Comparison of ENCODE assay signal across 8 cellular contexts in genomic region chr1:7783178-7783711, GRCh38. TPM values are rescaled to one million over a fixed set of nuclear protein-coding genes. Genes with fewer than 3 reads are reported as not detected.
DNase-seq lines count a peak whose midpoint lies in the region; ATAC-seq, FAIRE-seq and TF ChIP-seq lines count a peak whose summit lies in the region.

No MANE protein-coding gene starts in this region.

- H3K27me3 Mint-ChIP-seq in activated naive CD8-positive, alpha-beta T cell treated with anti-CD3 and anti-CD28 coated beads, Interleukin-2, amount 10 ng/mL, durations not matched to agents 7 days and 5 days: no peaks in the 10 kb centered on the region

- no peak for ATAC-seq in activated naive CD8-positive, alpha-beta T cell treated with anti-CD3 and anti-CD28 coated beads, Interleukin-2, amount 10 ng/mL, durations not matched to agents 7 days and 5 days (ENCODE audit: low read depth)
- ATAC-seq in omental fat pad (ENCODE audit: low FRiP score) (peak; percentile 68), GM19467 (IDR thresholded peaks at IDR 0.05; ENCODE audit: unreplicated experiment) (no peak), HG02973 (IDR thresholded peaks at IDR 0.05; ENCODE audit: unreplicated experiment) (no peak)

- H3K36me3 Mint-ChIP-seq in activated naive CD8-positive, alpha-beta T cell treated with anti-CD3 and anti-CD28 coated beads, Interleukin-2, amount 10 ng/mL, durations not matched to agents 7 days and 5 days: peaks cover 2% of the 10 kb centered on the region

- peak; percentile 76 for FAIRE-seq in GM19239 (lab: Jason Lieb, UNC)

- H3K36me3 ChIP-seq in BJ (ENCODE audit: control insufficient read depth, insufficient read depth, low read length): peaks cover 2% of the 10 kb centered on the region

- no peak for DNase-seq in BJ (ENCODE audit: low read depth)
- DNase-seq in GM19239 (ENCODE audit: insufficient read length, low spot score): peak; percentile 36
- DNase-seq in NCI-H748 treated with DMSO at 0.1 percent for 48 hours (lab: John Stamatoyannopoulos, UW): peak; percentile 42
- DNase-seq in activated naive CD8-positive, alpha-beta T cell treated with anti-CD3 and anti-CD28 coated beads, Interleukin-2, amount 10 ng/mL, durations not matched to agents 7 days and 5 days: peak; percentile 48
- peak; percentile 87 for DNase-seq in cardiac septum (ENCODE audit: low spot score)
- no peak for DNase-seq in omental fat pad (ENCODE audit: low spot score)

- peak overlapping the region; percentile 51 for H3K4me3 ChIP-seq in BJ (ENCODE audit: low read depth, low read length)

- POLR2A ChIA-PET in BJ (lab: Charles Lee): no interaction called here
- POLR2A ChIA-PET in activated naive CD8-positive, alpha-beta T cell treated with anti-CD3 and anti-CD28 coated beads, Interleukin-2, amount 10 ng/mL, durations not matched to agents 7 days and 5 days (lab: Charles Lee): no interaction called here

- TF ChIP-seq CTCF in BJ (IDR thresholded peaks at IDR 0.05; ENCODE audit: insufficient read depth, low read depth, low read length) (no peak), omental fat pad (IDR thresholded peaks at IDR 0.05) (no peak)

- no peaks in the 10 kb centered on the region for H3K9me3 Mint-ChIP-seq in activated naive CD8-positive, alpha-beta T cell treated with anti-CD3 and anti-CD28 coated beads, Interleukin-2, amount 10 ng/mL, durations not matched to agents 7 days and 5 days

- CTCF ChIA-PET in BJ (lab: Yijun Ruan, JAX): no interaction called here

- no peak overlapping the region for H3K27ac Mint-ChIP-seq in activated naive CD8-positive, alpha-beta T cell treated with anti-CD3 and anti-CD28 coated beads, Interleukin-2, amount 10 ng/mL, durations not matched to agents 7 days and 5 days

- H3K4me3 Mint-ChIP-seq in activated naive CD8-positive, alpha-beta T cell treated with anti-CD3 and anti-CD28 coated beads, Interleukin-2, amount 10 ng/mL, durations not matched to agents 7 days and 5 days: peak overlapping the region; percentile 81

- H3K27me3 ChIP-seq in BJ (ENCODE audit: control insufficient read depth, insufficient read depth, low read length): no peaks in the 10 kb centered on the region

- intact Hi-C loops in cardiac septum (cut with DNase I): no loop called here

- H3K4me1 Mint-ChIP-seq in activated naive CD8-positive, alpha-beta T cell treated with anti-CD3 and anti-CD28 coated beads, Interleukin-2, amount 10 ng/mL, durations not matched to agents 7 days and 5 days: peaks cover 23% of the 10 kb centered on the region

RNA-seq across cellular contexts. Expression of gene PER3, which starts 0.8 kb away (rescaled TPM):
- polyA plus RNA-seq in BJ (2011; rRNA removed): 13.5 and 14.9 TPM in 2 replicates
- polyA minus RNA-seq in BJ (2011; rRNA and poly(A)+ RNA removed): 11.3 and 12.3 TPM in 2 replicates
- total RNA-seq in activated naive CD8-positive, alpha-beta T cell treated with anti-CD3 and anti-CD28 coated beads, Interleukin-2, amount 10 ng/mL, durations not matched to agents 7 days and 5 days: 1 to 10 TPM; 3.3 to 3.6 TPM
- total RNA-seq in cardiac septum: 24.0 TPM
- total RNA-seq in omental fat pad: 10 to 100 TPM in 3 of 4 donors, 1 to 10 TPM in 1; 8.6 to 13.9 (median 12.2) TPM

RNA-seq across cellular contexts. Expression of gene VAMP3, which starts 12.1 kb away (rescaled TPM):
- 106 and 162 TPM in 2 replicates for polyA plus RNA-seq in BJ (2011; rRNA removed)
- polyA minus RNA-seq in BJ (2011; rRNA and poly(A)+ RNA removed): 49.1 and 51.0 TPM in 2 replicates
- total RNA-seq in activated naive CD8-positive, alpha-beta T cell treated with anti-CD3 and anti-CD28 coated beads, Interleukin-2, amount 10 ng/mL, durations not matched to agents 7 days and 5 days: 10 to 100 TPM; 44.7 to 51.3 TPM
- total RNA-seq in cardiac septum: 78.1 TPM
- total RNA-seq in omental fat pad: 100 to 1,000 TPM; 107 to 125 (median 115) TPM

Comparison
In these comparisons a context has a peak if more than half of its experiments do, and no peak if none do; other contexts are left out.
1. DNase-seq: peak in GM19239 (single experiment), NCI-H748 treated with DMSO at 0.1 percent for 48 hours (single experiment), activated naive CD8-positive, alpha-beta T cell treated with anti-CD3 and anti-CD28 coated beads, Interleukin-2, amount 10 ng/mL, durations not matched to agents 7 days and 5 days (single experiment) and cardiac septum (single experiment); none in BJ (single experiment) and omental fat pad (single experiment).